In the genomic region with DNA sequence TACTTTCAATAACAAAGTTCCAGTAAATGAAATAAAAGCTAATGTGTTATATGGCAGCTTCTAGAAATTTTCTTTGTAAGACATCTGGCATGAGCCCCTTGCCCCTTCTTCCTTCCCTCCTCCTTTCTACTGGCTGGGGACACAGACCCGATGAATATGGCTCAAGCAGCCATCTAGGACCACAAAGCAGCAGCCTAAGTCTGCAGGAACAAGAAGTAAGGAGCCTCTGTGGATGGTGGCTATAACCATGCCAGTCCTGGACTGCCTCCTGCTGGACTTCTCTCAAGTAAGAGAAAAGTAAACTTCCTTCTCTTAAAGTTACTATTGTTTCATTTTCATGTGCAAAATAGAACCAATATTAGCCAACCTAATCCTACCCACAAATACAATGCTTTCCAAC, we compare ENCODE assay signal across 8 cellular contexts.
A peak's percentile ranks its signal among the peaks of the same experiment; 100 is the strongest.
DNase-seq lines count a peak whose midpoint lies in the region; TF ChIP-seq lines count a peak whose summit lies in the region.

No MANE protein-coding gene starts in this region.

- H3K4me3 ChIP-seq in AG04449 (ENCODE audit: low read depth, low read length) (no peak overlapping the region), kidney epithelial cell (ENCODE audit: low read depth, low read length) (no peak overlapping the region)

- TF ChIP-seq CTCF in AG04449 (IDR thresholded peaks at IDR 0.05; ENCODE audit: insufficient read depth, low read length, missing control alignments) (peak; percentile 14), VCaP (conservative IDR thresholded peaks at IDR 0.05) (peak; percentile 37), kidney epithelial cell (IDR thresholded peaks at IDR 0.05; ENCODE audit: insufficient read depth, low read length, poor library complexity, severe bottlenecking) (peak; percentile 31)

- CTCF ChIA-PET in AG04449 (lab: Yijun Ruan, JAX), result interaction anchor here (0.7 to 3.5 kb wide), 22 partner anchors 9 to 147 kb away, joined by 3 to 19 read pairs (median 4); a partner anchor contains a TSS

- peaks cover 1 to 2% (median 2%) of the 10 kb centered on the region in 3 donors for H3K27me3 Mint-ChIP-seq in immature natural killer cell (ENCODE audit: low read depth in 3 of 3)

- no peaks in the 10 kb centered on the region for H3K4me1 Mint-ChIP-seq in immature natural killer cell

- POLR2A ChIA-PET in AG04449 (lab: Yijun Ruan, JAX), result interaction anchor here (0.6 kb wide), 1 partner anchor 61 kb away, joined by 3 read pairs; no protein-coding TSS in a partner anchor

- no peaks in the 10 kb centered on the region for H3K36me3 ChIP-seq in kidney epithelial cell (ENCODE audit: control insufficient read depth, insufficient read depth, low read length)

- no peaks in the 10 kb centered on the region for H3K9me3 Mint-ChIP-seq in immature natural killer cell

- no peak for DNase-seq in AG04449 (ENCODE audit: low read depth, low spot score)
- DNase-seq in H4 (ENCODE audit: low spot score), result peak; percentile 68
- no peak for DNase-seq in kidney epithelial cell (ENCODE audit: low read depth)
- DNase-seq in NCI-H2029 (lab: John Stamatoyannopoulos, UW), result no peak
- DNase-seq in activated CD4-positive, CD25-positive, alpha-beta regulatory T cell (lab: John Stamatoyannopoulos, UW), result no peak
- DNase-seq in immature natural killer cell, result no peak
- no peak for DNase-seq in T-helper 9 cell

- H3K27ac ChIP-seq in VCaP, result no peak overlapping the region

- no peak overlapping the region for H3K4me3 Mint-ChIP-seq in immature natural killer cell

- no peaks in the 10 kb centered on the region for H3K36me3 Mint-ChIP-seq in immature natural killer cell

- H3K27me3 ChIP-seq in kidney epithelial cell (ENCODE audit: control insufficient read depth, insufficient read depth, low read length), result no peaks in the 10 kb centered on the region

- H3K27ac Mint-ChIP-seq in immature natural killer cell, result no peak overlapping the region
